26 cellular contexts compared by ENCODE assay signal in the genomic region with DNA sequence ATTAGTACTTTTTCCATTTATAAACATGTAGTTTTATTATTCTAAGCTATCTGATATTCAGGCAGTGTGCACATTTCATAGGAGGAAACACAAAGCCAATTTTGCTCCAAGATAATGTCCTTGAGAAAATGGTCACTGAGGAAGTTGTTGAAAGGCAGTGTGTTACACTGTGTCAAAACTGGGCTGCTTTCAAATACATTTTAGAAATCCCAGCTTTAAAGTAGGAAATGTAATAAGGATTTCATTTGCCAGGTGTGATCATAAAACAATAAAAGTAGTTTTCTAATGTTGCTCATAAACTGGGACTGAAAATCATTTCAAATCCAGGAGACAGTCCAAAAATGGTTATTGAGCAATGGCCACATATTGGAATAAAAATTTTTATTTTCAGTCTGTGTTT.
"Had no signal": no experiment of that assay in that cellular context is flagged by ENCODE, and none has a peak within 500 bp of the region (broad histone marks: within the 10 kb centered on the region; RNA-seq: fewer than 3 reads in every experiment).

No MANE protein-coding gene starts in this region.

- H3K79me2 ChIP-seq: parathyroid adenoma had no signal

- ATAC-seq: natural killer cell; psoas muscle; right cardiac atrium; right lobe of liver; stimulated activated effector memory CD8-positive, alpha-beta T cell treated with anti-CD3 and anti-CD28 coated beads, Interleukin-12 subunit alpha, Interleukin-12 subunit beta, amount 100 ng/mL, for 72 hours; stimulated activated naive B cell treated with anti-CD40 and anti-IgM and Interleukin-4, amounts not matched to agents 10 μg/mL and 1 μg/mL and 100 μg/mL, for 72 hours had no signal

- H3K27ac ChIP-seq: neural progenitor cell, ovary, parathyroid adenoma, psoas muscle, right lobe of liver, sigmoid colon, stomach, thoracic aorta, thyroid gland, tibial nerve, upper lobe of left lung, vagina had no signal

- H2AFZ ChIP-seq: neural progenitor cell, parathyroid adenoma had no signal

- H3K9ac ChIP-seq: neural progenitor cell, parathyroid adenoma had no signal

- H3K4me1 ChIP-seq: parathyroid adenoma, psoas muscle, right lobe of liver, sigmoid colon, stomach, thyroid gland, tibial nerve, upper lobe of left lung, vagina had no signal

- H3K9me3 ChIP-seq: ovary, right lobe of liver, thyroid gland had no signal

- H3K4me2 ChIP-seq: neural progenitor cell had no signal

- FAIRE-seq: small intestine, urothelium cell line had no signal

- H3K27me3 ChIP-seq: neural progenitor cell, ovary, right lobe of liver, sigmoid colon, stomach, thyroid gland, tibial nerve, upper lobe of left lung, vagina had no signal

- H3K4me3 ChIP-seq: neural progenitor cell, ovary, psoas muscle, right lobe of liver, sigmoid colon, stomach, thoracic aorta, thyroid gland, tibial nerve, upper lobe of left lung, vagina had no signal

- H3K36me3 ChIP-seq: neural progenitor cell, ovary, right lobe of liver had no signal

- DNase-seq: natural killer cell; occipital lobe; ovary; posterior cingulate gyrus; psoas muscle; right cardiac atrium; right lobe of liver; sigmoid colon; small intestine; stimulated activated CD4-positive, alpha-beta T cell treated with anti-CD3 and anti-CD28 coated beads, Interleukin-15, amount 100 ng/mL, for 24 hours; stimulated activated CD4-positive, alpha-beta T cell treated with anti-CD3 and anti-CD28 coated beads, Interleukin-2, amount 100 ng/mL, for 24 hours; stimulated activated CD4-positive, alpha-beta T cell treated with anti-CD3 and anti-CD28 coated beads, Interleukin-2, amount 100 ng/mL, for 48 hours; stimulated activated CD4-positive, alpha-beta T cell treated with anti-CD3 and anti-CD28 coated beads, Interleukin-4, amount 100 ng/mL, for 24 hours; stimulated activated naive B cell treated with anti-CD40 and anti-IgM and Interleukin-4, amounts not matched to agents 10 μg/mL and 1 μg/mL and 100 μg/mL, for 72 hours; stimulated activated naive CD4-positive, alpha-beta T cell treated with Interleukin-2 at 50 U/mL for 16 hours; stomach; thyroid gland; trophoblast cell; upper lobe of left lung had no signal
